In the genomic region with DNA sequence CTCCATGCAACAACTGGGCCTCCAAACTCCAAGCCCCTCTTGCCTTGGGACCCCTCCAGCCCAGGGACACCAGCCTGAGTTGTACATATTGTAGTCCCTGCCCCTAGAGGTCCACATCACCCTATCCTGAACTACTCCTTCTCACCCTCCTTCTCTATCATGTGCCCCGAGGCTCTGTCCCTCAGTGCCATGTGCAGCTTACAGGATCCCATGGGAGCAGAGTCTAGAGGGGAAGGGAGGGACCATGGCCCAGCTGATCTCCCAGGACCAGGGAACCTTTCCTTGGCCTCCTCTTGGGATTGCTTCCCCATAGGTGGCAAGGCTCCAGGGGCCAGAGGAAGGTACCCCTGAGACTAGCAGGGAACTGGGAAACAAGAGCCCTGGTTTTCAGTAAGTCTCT, we compare ENCODE assay signal across 17 cellular contexts. TPM values are rescaled to one million over a fixed set of nuclear protein-coding genes. Genes with fewer than 3 reads are reported as not detected.
DNase-seq lines count a peak whose midpoint lies in the region; ATAC-seq and TF ChIP-seq lines count a peak whose summit lies in the region.
"Had no signal": no experiment of that assay in that cellular context is flagged by ENCODE, and none has a peak within 500 bp of the region (broad histone marks: within the 10 kb centered on the region; RNA-seq: fewer than 3 reads in every experiment).

No MANE protein-coding gene starts in this region.

- H3K4me3 ChIP-seq in WERI-Rb-1 (ENCODE audit: low read depth, low read length) (no peak overlapping the region), neuronal stem cell (ENCODE audit: low read length in 2 of 2) (no peak overlapping the region), PC-3 (ENCODE audit: low read length) (no peak overlapping the region)

- no peaks in the 10 kb centered on the region for H4K20me1 ChIP-seq in PC-3 (ENCODE audit: low read length)

- no peak overlapping the region for H4K8ac ChIP-seq in neuronal stem cell (ENCODE audit: low read depth, low read length)

- no peaks in the 10 kb centered on the region for H3K9me2 ChIP-seq in PC-3 (replicated peaks; ENCODE audit: low read length)

- H4K91ac ChIP-seq in neuronal stem cell (ENCODE audit: low read depth, low read length, poor library complexity) = no peak overlapping the region

- no TSS peak for BruUV-seq in PC-3 (replicated peaks; lab: Mats Ljungman, UMichigan)

- intact Hi-C loops in PC-3 (cut with micrococcal nuclease) = no loop called here
- intact Hi-C loops in activated CD4-positive, alpha-beta memory T cell treated with anti-CD3 and anti-CD28 coated beads for 36 hours (cut with micrococcal nuclease) = no loop called here

- no peak overlapping the region for H3K23ac ChIP-seq in neuronal stem cell (ENCODE audit: low read depth, low read length, poor library complexity)

- H2BK12ac ChIP-seq in neuronal stem cell (ENCODE audit: low read length) = peak overlapping the region; percentile 27

- no peak overlapping the region for H3K14ac ChIP-seq in neuronal stem cell (ENCODE audit: low read length)

- no peak overlapping the region for H3K4me3 Mint-ChIP-seq in activated T-cell treated with anti-CD3 and anti-CD28 coated beads, Interleukin-2, amount 50 U/mL, for 4 hours
- no peak overlapping the region for H3K4me3 Mint-ChIP-seq in activated CD4-positive, alpha-beta memory T cell treated with anti-CD3 and anti-CD28 coated beads for 36 hours

- H3K27ac Mint-ChIP-seq in activated CD4-positive, alpha-beta memory T cell treated with anti-CD3 and anti-CD28 coated beads for 36 hours = no peak overlapping the region

- no peak for ATAC-seq in PC-3
- no peak for ATAC-seq in activated T-cell treated with anti-CD3 and anti-CD28 coated beads, Interleukin-2, amount 50 U/mL, for 4 hours
- ATAC-seq: SK-N-SH treated with all-trans-retinoic acid at 6 μM for 48 hours had no signal

- H3K36me3 ChIP-seq in WERI-Rb-1 (no peaks in the 10 kb centered on the region), neuronal stem cell (replicated peaks in 1 of 2; ENCODE audit: control insufficient read depth in 2 of 2, insufficient read depth in 2 of 2, low read length in 2 of 2) (no peaks in the 10 kb centered on the region), PC-3 (ENCODE audit: low read depth, low read length) (no peaks in the 10 kb centered on the region)

- peaks cover 0 to 34% of the 10 kb centered on the region in 2 donors for H3K4me1 ChIP-seq in neuronal stem cell (ENCODE audit: control insufficient read depth in 2 of 2, insufficient read depth in 1 of 2, low read depth in 1 of 2, low read length in 2 of 2)
- H3K4me1 ChIP-seq in PC-3 (ENCODE audit: insufficient read depth, low read length) = no peaks in the 10 kb centered on the region
- H3K4me1 ChIP-seq: Caco-2 had no signal

- peaks cover 55% of the 10 kb centered on the region for H3K27me3 Mint-ChIP-seq in activated T-cell treated with anti-CD3 and anti-CD28 coated beads, Interleukin-2, amount 50 U/mL, for 4 hours (ENCODE audit: low read depth)
- peaks cover 34% of the 10 kb centered on the region for H3K27me3 Mint-ChIP-seq in activated CD4-positive, alpha-beta memory T cell treated with anti-CD3 and anti-CD28 coated beads for 36 hours

- POLR2A ChIA-PET in PC-3 (lab: Charles Lee; ENCODE audit: unreplicated experiment) = no interaction called here
- POLR2A ChIA-PET in activated CD4-positive, alpha-beta memory T cell treated with anti-CD3 and anti-CD28 coated beads for 36 hours (lab: Charles Lee) = no interaction called here

- no CpG with 5 or more reads among the region's 1 CpG for WGBS in neuronal stem cell (ENCODE audit: extremely low coverage in 2 of 2, insufficient read length in 2 of 2, insufficient replicate concordance in 1 of 2), 2 donors

- no peak overlapping the region for H2BK5ac ChIP-seq in neuronal stem cell (ENCODE audit: low read length)

- no peaks in the 10 kb centered on the region for H3K79me2 ChIP-seq in PC-3 (ENCODE audit: low read length)

- H3K4ac ChIP-seq in neuronal stem cell (ENCODE audit: low read length) = no peak overlapping the region

- no peak for TF ChIP-seq CTCF in WERI-Rb-1 (IDR thresholded peaks at IDR 0.05; ENCODE audit: low read depth, low read length)
- TF ChIP-seq CTCF in PC-3 (conservative IDR thresholded peaks at IDR 0.05; ENCODE audit: low read depth, low read length) = no peak

- CTCF ChIA-PET in PC-3 (lab: Charles Lee) = no interaction called here
- CTCF ChIA-PET in activated CD4-positive, alpha-beta memory T cell treated with anti-CD3 and anti-CD28 coated beads for 36 hours (lab: Charles Lee) = interaction anchor here (1.3 kb wide), 1 partner anchor 194 kb away, joined by 3 read pairs; no protein-coding TSS in a partner anchor

- no peaks in the 10 kb centered on the region for H3K79me1 ChIP-seq in neuronal stem cell (ENCODE audit: low read depth, low read length)

- H3K27me3 ChIP-seq in WERI-Rb-1 (ENCODE audit: insufficient read depth, low read depth, severe bottlenecking) = no peaks in the 10 kb centered on the region
- H3K27me3 ChIP-seq in neuronal stem cell (ENCODE audit: control insufficient read depth in 3 of 3, insufficient read depth in 3 of 3, low read depth in 1 of 3, low read length in 3 of 3) = no peaks in the 10 kb centered on the region
- no peaks in the 10 kb centered on the region; the same call in 1 of the 2 replicates for H3K27me3 ChIP-seq in PC-3 (ENCODE audit: low read length)

- no peak overlapping the region for H2BK120ac ChIP-seq in neuronal stem cell (ENCODE audit: low read depth, low read length)

- no peak overlapping the region for H2AFZ ChIP-seq in neuronal stem cell (ENCODE audit: low read length)
- H2AFZ ChIP-seq in PC-3 (ENCODE audit: low read length) = no peak overlapping the region

- H3K9me3 ChIP-seq in WERI-Rb-1 (ENCODE audit: severe bottlenecking) (no peaks in the 10 kb centered on the region), neuronal stem cell (replicated peaks in 1 of 2; ENCODE audit: control insufficient read depth in 2 of 2, insufficient read depth in 1 of 2, low read depth in 1 of 2, low read length in 2 of 2) (no peaks in the 10 kb centered on the region), PC-3 (ENCODE audit: low read length) (no peaks in the 10 kb centered on the region)
- H3K9me3 ChIP-seq: Caco-2 had no signal

- H3K4me1 Mint-ChIP-seq in activated T-cell treated with anti-CD3 and anti-CD28 coated beads, Interleukin-2, amount 50 U/mL, for 4 hours (ENCODE audit: low read depth) = no peaks in the 10 kb centered on the region
- H3K4me1 Mint-ChIP-seq in activated CD4-positive, alpha-beta memory T cell treated with anti-CD3 and anti-CD28 coated beads for 36 hours (ENCODE audit: low read depth) = no peaks in the 10 kb centered on the region

- DNase-seq in NCI-H2107 treated with DMSO at 0.1 percent for 48 hours (lab: John Stamatoyannopoulos, UW; ENCODE audit: unreplicated experiment) (peak; percentile 75), NCI-H2107 (lab: John Stamatoyannopoulos, UW) (no peak), NCI-H2171 (lab: John Stamatoyannopoulos, UW) (peak; percentile 44), WERI-Rb-1 (peak; percentile 26), neuronal stem cell (ENCODE audit: low spot score) (no peak), PC-3 (no peak)
- no peak for DNase-seq in activated T-cell treated with anti-CD3 and anti-CD28 coated beads, Interleukin-2, amount 50 U/mL, for 4 hours
- DNase-seq in activated CD4-positive, alpha-beta memory T cell treated with anti-CD3 and anti-CD28 coated beads for 36 hours = no peak
- DNase-seq: Caco-2, DND-41, GF-D8, KG1, NCI-H1092 treated with DMSO at 0.1 percent for 48 hours, NCI-H2081, NCI-H510A had no signal

- no peaks in the 10 kb centered on the region for H3F3A ChIP-seq in PC-3 (ENCODE audit: low read length, unreplicated experiment)

- peak overlapping the region; percentile 6 for H2AK5ac ChIP-seq in neuronal stem cell (ENCODE audit: low read depth, low read length)

- no peaks in the 10 kb centered on the region for H3K9me3 Mint-ChIP-seq in activated T-cell treated with anti-CD3 and anti-CD28 coated beads, Interleukin-2, amount 50 U/mL, for 4 hours
- no peaks in the 10 kb centered on the region for H3K9me3 Mint-ChIP-seq in activated CD4-positive, alpha-beta memory T cell treated with anti-CD3 and anti-CD28 coated beads for 36 hours

- H3K4me2 ChIP-seq in neuronal stem cell (ENCODE audit: insufficient read depth, low read length, poor library complexity, severe bottlenecking) = no peak overlapping the region
- no peak overlapping the region for H3K4me2 ChIP-seq in PC-3 (ENCODE audit: low read length)

- H3K27ac ChIP-seq in WERI-Rb-1 (peak overlapping the region; percentile 75), neuronal stem cell (replicated peaks; ENCODE audit: low read length) (no peak overlapping the region), PC-3 (ENCODE audit: low read length) (no peak overlapping the region)

- no peaks in the 10 kb centered on the region for H3K36me3 Mint-ChIP-seq in activated T-cell treated with anti-CD3 and anti-CD28 coated beads, Interleukin-2, amount 50 U/mL, for 4 hours (ENCODE audit: insufficient read depth)
- no peaks in the 10 kb centered on the region for H3K36me3 Mint-ChIP-seq in activated CD4-positive, alpha-beta memory T cell treated with anti-CD3 and anti-CD28 coated beads for 36 hours

- H2BK15ac ChIP-seq in neuronal stem cell (ENCODE audit: low read length) = no peak overlapping the region

- H3K18ac ChIP-seq in neuronal stem cell (ENCODE audit: low read length) = no peak overlapping the region

- H3K9ac ChIP-seq in neuronal stem cell (ENCODE audit: low read depth, low read length, poor library complexity) = no peak overlapping the region
- no peak overlapping the region for H3K9ac ChIP-seq in PC-3 (ENCODE audit: low read length)

RNA-seq across cellular contexts. Expression of a gene that starts 35.3 kb away (rescaled TPM):
- 0.29 TPM for polyA plus RNA-seq in neuronal stem cell (2013, experiment 1 of 2)
- polyA plus RNA-seq in neuronal stem cell (2013, experiment 2 of 2) = 0.25 TPM
- total RNA-seq in PC-3 (2014; rRNA removed) = not detected in 2 replicates
- under 1 TPM; 0.05 to 0.14 (median 0.10) TPM for total RNA-seq in activated T-cell treated with anti-CD3 and anti-CD28 coated beads, Interleukin-2, amount 50 U/mL, for 4 hours
- not detected for total RNA-seq in activated CD4-positive, alpha-beta memory T cell treated with anti-CD3 and anti-CD28 coated beads for 36 hours
- total RNA-seq: MCF 10A had no signal

Comparison
In these comparisons a context has a peak if more than half of its experiments do, and no peak if none do; other contexts are left out.
1. DNase-seq: peak in NCI-H2107 treated with DMSO at 0.1 percent for 48 hours (single experiment), NCI-H2171 (single experiment) and WERI-Rb-1 (single experiment); none in NCI-H2107 (single experiment), neuronal stem cell (single experiment), PC-3 (single experiment), activated T-cell treated with anti-CD3 and anti-CD28 coated beads, Interleukin-2, amount 50 U/mL, for 4 hours (single experiment) and activated CD4-positive, alpha-beta memory T cell treated with anti-CD3 and anti-CD28 coated beads for 36 hours (single experiment).